8 cellular contexts compared by ENCODE assay signal in genomic region chr6:109009761-109010612, GRCh38.
DNase-seq lines count a peak whose midpoint lies in the region; ATAC-seq and TF ChIP-seq lines count a peak whose summit lies in the region.

No MANE protein-coding gene starts in this region.

- peak; percentile 40 for ATAC-seq in IMR-90 (ENCODE audit: low read depth)
- no peak for ATAC-seq in central memory CD8-positive, alpha-beta T cell (replicated peaks; ENCODE audit: extremely low read depth, poor library complexity, severe bottlenecking)
- ATAC-seq in aorta (ENCODE audit: low FRiP score) = peak; percentile 60
- ATAC-seq in GM18909 (IDR thresholded peaks at IDR 0.05; ENCODE audit: poor library complexity, unreplicated experiment) = no peak

- in situ Hi-C loops in IMR-90 (cut with MboI; ENCODE audit: low sequenced_read_pairs) = no loop called here

- H3K9ac ChIP-seq in IMR-90 (ENCODE audit: low read depth, low read length) (peak overlapping the region; percentile 65), mesenchymal stem cell (ENCODE audit: low read length) (peak overlapping the region; percentile 98)

- H3K4me1 Mint-ChIP-seq in T-helper 2 cell treated with Interferon-gamma antibody and Interleukin-4, amounts not matched to agents 5 μg/mL and 100 μg/mL, for 36 hours (ENCODE audit: low read depth) = peaks cover 46% of the 10 kb centered on the region
- peaks cover 46% of the 10 kb centered on the region for H3K4me1 Mint-ChIP-seq in central memory CD8-positive, alpha-beta T cell

- H3K4me1 ChIP-seq in IMR-90 (ENCODE audit: control insufficient read depth, insufficient read depth, low read length) (no peaks in the 10 kb centered on the region), mesenchymal stem cell (ENCODE audit: control insufficient read depth, insufficient read depth, low read depth, low read length) (no peaks in the 10 kb centered on the region), aorta (ENCODE audit: control insufficient read depth in 1 of 2, insufficient read depth in 2 of 2, low read length in 2 of 2) (no peaks in the 10 kb centered on the region)

- H4K91ac ChIP-seq in IMR-90 (ENCODE audit: insufficient read depth, low read depth, low read length) (no peak overlapping the region), mesenchymal stem cell (ENCODE audit: low read length) (no peak overlapping the region)

- no peak overlapping the region for H2BK20ac ChIP-seq in IMR-90 (ENCODE audit: low read depth, low read length)

- H3K9me3 ChIP-seq in IMR-90 (ENCODE audit: control insufficient read depth, insufficient read depth, low read length) = no peaks in the 10 kb centered on the region
- no peaks in the 10 kb centered on the region for H3K9me3 ChIP-seq in mesenchymal stem cell (ENCODE audit: control insufficient read depth, low read length)
- no peaks in the 10 kb centered on the region for H3K9me3 ChIP-seq in aorta (ENCODE audit: control insufficient read depth, low read length)

- peak overlapping the region; percentile 42; the same call in 1 of the 2 replicates for H2BK120ac ChIP-seq in IMR-90 (ENCODE audit: low read depth, low read length)
- H2BK120ac ChIP-seq in mesenchymal stem cell (ENCODE audit: low read depth, low read length) = peak overlapping the region; percentile 15

- peaks cover 10% of the 10 kb centered on the region for H3K36me3 Mint-ChIP-seq in T-helper 2 cell treated with Interferon-gamma antibody and Interleukin-4, amounts not matched to agents 5 μg/mL and 100 μg/mL, for 36 hours (ENCODE audit: low read depth)
- H3K36me3 Mint-ChIP-seq in central memory CD8-positive, alpha-beta T cell (ENCODE audit: insufficient read depth) = peaks cover 9% of the 10 kb centered on the region

- CTCF ChIA-PET in IMR-90 (lab: Yijun Ruan, JAX) = no interaction called here

- peak overlapping the region; percentile 35; the same call in 1 of the 3 replicates for H2BK15ac ChIP-seq in IMR-90 (ENCODE audit: low read depth, low read length)
- H2BK15ac ChIP-seq in mesenchymal stem cell (ENCODE audit: low read depth, poor library complexity, severe bottlenecking) = no peak overlapping the region

- no peak for TF ChIP-seq CTCF in IMR-90 (conservative IDR thresholded peaks at IDR 0.05; ENCODE audit: low read depth, low read length)

- no peak overlapping the region for H2AK5ac ChIP-seq in IMR-90 (ENCODE audit: low read depth, low read length)
- no peak overlapping the region for H2AK5ac ChIP-seq in mesenchymal stem cell (ENCODE audit: low read length, severe bottlenecking)

- no peak for DNase-seq in T-helper 2 cell treated with Interferon-gamma antibody and Interleukin-4, amounts not matched to agents 5 μg/mL and 100 μg/mL, for 36 hours (ENCODE audit: low spot score)
- DNase-seq in T-helper 2 cell = no peak
- DNase-seq in IMR-90 = no peak
- DNase-seq in central memory CD8-positive, alpha-beta T cell (ENCODE audit: low spot score in 2 of 2) = no peak
- DNase-seq in mesenchymal stem cell = no peak
- no peak for DNase-seq in aorta
- no peak for DNase-seq in NCI-H1105 (lab: John Stamatoyannopoulos, UW)

- TF ChIP-seq POLR2A in IMR-90 (IDR thresholded peaks at IDR 0.05; ENCODE audit: low read depth, low read length) = no peak

- H3K18ac ChIP-seq in IMR-90 (ENCODE audit: low read depth, low read length) (0 out of 2 replicates have a peak overlapping the region, but pooled peaks have one; percentile 4), mesenchymal stem cell (ENCODE audit: low read depth in 1 of 2, low read length in 2 of 2) (peak overlapping the region in 1 of 2 experiments; percentile 61)

- H3K4me2 ChIP-seq in IMR-90 (ENCODE audit: low read depth, low read length) = peak overlapping the region; percentile 96
- H3K4me2 ChIP-seq in mesenchymal stem cell (ENCODE audit: low read length, poor library complexity, severe bottlenecking) = peak overlapping the region; percentile 79

- dilution Hi-C loops in IMR-90 (cut with HindIII; ENCODE audit: low sequenced_read_pairs, unreplicated experiment) = no loop called here

- 0 out of 2 replicates have a peak overlapping the region, but pooled peaks have one; percentile 39 for H3K56ac ChIP-seq in IMR-90 (ENCODE audit: extremely low read depth, insufficient read depth, low read length)

- WGBS in IMR-90 (ENCODE audit: extremely low coverage in 2 of 2, insufficient read length in 1 of 2), 2 experiments = 5% methylated on average over 13 of the region's 19 CpGs; no CpG with 5 or more reads in 1 of the 2 experiments
- WGBS in mesenchymal stem cell = 12% methylated on average over 17 of the region's 19 CpGs
- WGBS in aorta, 2 donors = 17% methylated on average over 19 of the region's 19 CpGs

- intact Hi-C loops in IMR-90 (cut with micrococcal nuclease) (loop anchor here (5.0 kb wide), 5 partner anchors 42 to 468 kb away; partner anchors contain the start of gene CD164), aorta (cut with DNase I) (loop anchor here in 1 of 2 donors (5.0 kb wide), 2 partner anchors 62 to 63 kb away; no protein-coding TSS in a partner anchor)

- H3K4me3 ChIP-seq in IMR-90 (ENCODE audit: insufficient read depth, low read depth, low read length) (peak overlapping the region; percentile 89), mesenchymal stem cell (ENCODE audit: insufficient read depth in 1 of 2, low read depth in 1 of 2, low read length in 2 of 2) (peak overlapping the region; percentile 97 to 100), aorta (ENCODE audit: low read length in 2 of 2) (peak overlapping the region; percentile 53 to 81)

- POLR2A ChIA-PET in IMR-90 (lab: Charles Lee; ENCODE audit: unreplicated experiment) = no interaction called here

- H2BK5ac ChIP-seq in IMR-90 (ENCODE audit: low read depth, low read length, poor library complexity, severe bottlenecking) (peak overlapping the region; percentile 36), mesenchymal stem cell (ENCODE audit: low read depth, low read length, poor library complexity, severe bottlenecking) (no peak overlapping the region)

- H3K27me3 ChIP-seq in IMR-90 (ENCODE audit: control insufficient read depth, insufficient read depth, low read length) (no peaks in the 10 kb centered on the region), mesenchymal stem cell (ENCODE audit: control insufficient read depth in 1 of 2, insufficient read depth in 1 of 2, low read length in 2 of 2) (no peaks in the 10 kb centered on the region), aorta (ENCODE audit: control insufficient read depth in 1 of 2, insufficient read depth in 2 of 2, low read length in 1 of 2) (no peaks in the 10 kb centered on the region)

- no peaks in the 10 kb centered on the region for H3K9me1 ChIP-seq in IMR-90 (ENCODE audit: insufficient read depth, low read length)

- H3K79me1 ChIP-seq in IMR-90 (ENCODE audit: low read depth in 1 of 2, low read length in 2 of 2) = peaks cover 11 to 16% of the 10 kb centered on the region in 2 experiments; a peak in 3 of 4 replicates
- H3K79me1 ChIP-seq in mesenchymal stem cell (replicated peaks; ENCODE audit: low read length, poor library complexity, severe bottlenecking) = peaks cover 8% of the 10 kb centered on the region

- H3K27ac ChIP-seq in IMR-90 (ENCODE audit: insufficient read depth, low read length) (peak overlapping the region; percentile 23; the same call in 1 of the 2 replicates), mesenchymal stem cell (ENCODE audit: low read length, poor library complexity, severe bottlenecking) (no peak overlapping the region), aorta (ENCODE audit: low read depth in 1 of 2, low read length in 2 of 2) (peak overlapping the region in 1 of 2 donors; percentile 94)

- H3K36me3 ChIP-seq in IMR-90 (ENCODE audit: control insufficient read depth, insufficient read depth, low read length) (no peaks in the 10 kb centered on the region), mesenchymal stem cell (ENCODE audit: control insufficient read depth in 1 of 2, insufficient read depth in 2 of 2, low read depth in 1 of 2, low read length in 2 of 2) (peaks cover 0 to 3% of the 10 kb centered on the region in 2 experiments), aorta (ENCODE audit: control insufficient read depth in 1 of 2, insufficient read depth in 2 of 2, low read length in 1 of 2) (no peaks in the 10 kb centered on the region)

- peaks cover 2% of the 10 kb centered on the region for H3K27me3 Mint-ChIP-seq in T-helper 2 cell treated with Interferon-gamma antibody and Interleukin-4, amounts not matched to agents 5 μg/mL and 100 μg/mL, for 36 hours (ENCODE audit: low read depth)
- no peaks in the 10 kb centered on the region for H3K27me3 Mint-ChIP-seq in central memory CD8-positive, alpha-beta T cell

- H2BK12ac ChIP-seq in mesenchymal stem cell (ENCODE audit: low read length in 2 of 2) = no peak overlapping the region

- peak overlapping the region; percentile 65; the same call in 1 of the 2 replicates for H3K14ac ChIP-seq in IMR-90 (replicated peaks; ENCODE audit: low read depth, low read length)
- H3K14ac ChIP-seq in mesenchymal stem cell (ENCODE audit: low read length in 2 of 2) = peak overlapping the region in 1 of 2 experiments; percentile 44

- TF ChIP-seq RAD21 in IMR-90 (IDR thresholded peaks at IDR 0.05; ENCODE audit: low read length) = no peak

- H3K9me3 Mint-ChIP-seq in T-helper 2 cell treated with Interferon-gamma antibody and Interleukin-4, amounts not matched to agents 5 μg/mL and 100 μg/mL, for 36 hours = no peaks in the 10 kb centered on the region
- H3K9me3 Mint-ChIP-seq in central memory CD8-positive, alpha-beta T cell = no peaks in the 10 kb centered on the region

- H3K27ac Mint-ChIP-seq in T-helper 2 cell treated with Interferon-gamma antibody and Interleukin-4, amounts not matched to agents 5 μg/mL and 100 μg/mL, for 36 hours = peak overlapping the region; percentile 85
- peak overlapping the region; percentile 99 for H3K27ac Mint-ChIP-seq in central memory CD8-positive, alpha-beta T cell (ENCODE audit: low read depth)

- H4K8ac ChIP-seq in IMR-90 (ENCODE audit: low read depth in 2 of 2, low read length in 2 of 2) (peak overlapping the region; percentile 70 to 78), mesenchymal stem cell (ENCODE audit: low read length) (peak overlapping the region; percentile 95)

- no TSS peak for BruUV-seq in IMR-90 (replicated peaks; lab: Mats Ljungman, UMichigan)

- no peaks in the 10 kb centered on the region; the same call in none of the 2 replicates for H4K20me1 ChIP-seq in IMR-90 (ENCODE audit: insufficient read depth, low read length)

- peak overlapping the region; percentile 13; the same call in 1 of the 2 replicates for H4K5ac ChIP-seq in IMR-90 (ENCODE audit: low read depth, low read length)

- H2AK9ac ChIP-seq in IMR-90 (replicated peaks; ENCODE audit: low read depth, low read length, poor library complexity) = no peak overlapping the region

- H2AFZ ChIP-seq in IMR-90 (replicated peaks; ENCODE audit: low read length, poor library complexity) (peak overlapping the region; percentile 98), mesenchymal stem cell (ENCODE audit: low read depth, low read length) (peak overlapping the region; percentile 93)

- H3K23ac ChIP-seq in IMR-90 (ENCODE audit: low read depth, low read length) (no peak overlapping the region), mesenchymal stem cell (ENCODE audit: low read length in 2 of 2) (no peak overlapping the region)

- H3K4ac ChIP-seq in IMR-90 (ENCODE audit: low read depth, low read length) = no peak overlapping the region; the same call in 1 of the 2 replicates
- no peak overlapping the region for H3K4ac ChIP-seq in mesenchymal stem cell (ENCODE audit: low read depth in 1 of 2, low read length in 2 of 2)

- peak overlapping the region; percentile 92 for H3K4me3 Mint-ChIP-seq in T-helper 2 cell treated with Interferon-gamma antibody and Interleukin-4, amounts not matched to agents 5 μg/mL and 100 μg/mL, for 36 hours
- peak overlapping the region; percentile 93 for H3K4me3 Mint-ChIP-seq in central memory CD8-positive, alpha-beta T cell

Comparison
In these comparisons a context has a peak if more than half of its experiments do, and no peak if none do; other contexts are left out.
1. ATAC-seq: peak in IMR-90 (single experiment) and aorta (single experiment); none in central memory CD8-positive, alpha-beta T cell (single experiment) and GM18909 (single experiment).
2. Peak in every context shown above with its lines, with median percentiles within 50 percentile points of each other: H3K4me3 ChIP-seq.